9 cellular contexts compared by ENCODE assay signal in the genomic region with DNA sequence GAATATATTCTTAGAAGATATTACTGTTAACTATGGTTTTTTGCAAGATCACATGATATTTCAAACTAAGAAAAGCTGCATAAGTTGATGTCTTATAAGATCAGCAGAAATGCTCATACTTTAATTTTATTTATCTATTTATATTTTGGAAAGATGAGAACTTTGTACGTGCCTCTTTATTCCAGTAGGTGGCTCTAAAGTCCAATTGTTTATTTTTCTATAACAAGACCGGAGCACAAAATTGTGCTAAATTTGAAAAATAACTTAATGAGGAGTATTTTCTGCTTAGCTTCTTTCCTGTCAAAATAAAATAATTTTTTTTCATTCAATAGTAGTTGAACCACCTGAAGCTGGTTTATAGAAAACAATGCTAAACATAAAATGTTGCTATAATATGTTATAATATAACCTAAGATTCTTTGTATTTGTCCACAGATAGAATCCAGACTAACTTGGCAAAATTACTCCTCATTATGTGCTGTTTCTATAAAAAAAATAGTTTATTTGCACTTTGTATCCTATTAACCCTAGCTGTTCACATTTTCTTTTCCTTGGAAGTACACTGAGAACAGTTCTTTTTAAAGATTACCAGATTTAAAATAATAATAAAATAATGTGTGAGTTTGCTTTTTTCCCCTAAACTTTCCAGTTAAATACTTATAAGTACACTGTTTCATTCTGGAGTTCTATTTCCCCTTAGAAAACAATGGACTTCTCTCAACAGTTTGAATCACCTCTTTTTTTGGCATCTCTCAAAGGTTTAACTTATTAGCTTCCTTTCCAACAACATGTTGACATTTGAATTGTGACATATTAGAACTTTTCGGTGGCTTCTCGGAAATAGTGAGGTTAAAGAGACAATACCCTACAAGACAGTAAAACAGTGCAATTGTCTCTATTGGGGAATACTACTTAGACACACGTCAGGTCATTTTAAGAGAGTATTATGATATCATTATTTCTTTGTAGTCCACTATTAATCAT.
DNase-seq lines count a peak whose midpoint lies in the region; ATAC-seq and TF ChIP-seq lines count a peak whose summit lies in the region.
"Had no signal": no experiment of that assay in that cellular context is flagged by ENCODE, and none has a peak within 500 bp of the region (broad histone marks: within the 10 kb centered on the region; RNA-seq: fewer than 3 reads in every experiment).

No MANE protein-coding gene starts in this region.

- 77% methylated on average over 5 of the region's 5 CpGs for WGBS in smooth muscle cell (ENCODE audit: low lambda C conversion rate)

- H3F3A ChIP-seq in smooth muscle cell (ENCODE audit: low read depth): no peaks in the 10 kb centered on the region

- DNase-seq in NCI-H748 (lab: John Stamatoyannopoulos, UW; ENCODE audit: unreplicated experiment) (peak; percentile 12), NCI-H748 treated with DMSO at 0.1 percent for 48 hours (lab: John Stamatoyannopoulos, UW) (no peak), smooth muscle cell (lab: John Stamatoyannopoulos, UW; ENCODE audit: unreplicated experiment) (no peak), C1 segment of cervical spinal cord (lab: John Stamatoyannopoulos, UW) (no peak), NCI-H1092 (lab: John Stamatoyannopoulos, UW) (no peak)
- DNase-seq: activated CD8-positive, alpha-beta T cell treated with anti-CD3 and anti-CD28 coated beads for 36 hours had no signal

- H3K36me3 ChIP-seq in OCI-LY3 (replicated peaks; ENCODE audit: low read depth, low read length): no peaks in the 10 kb centered on the region
- H3K36me3 ChIP-seq in smooth muscle cell (ENCODE audit: low read depth): no peaks in the 10 kb centered on the region

- H3K4me1 ChIP-seq in OCI-LY3 (ENCODE audit: low read length) (no peaks in the 10 kb centered on the region), smooth muscle cell (ENCODE audit: low read depth) (no peaks in the 10 kb centered on the region)

- H3K4me2 ChIP-seq in OCI-LY3 (ENCODE audit: low read length) (no peak overlapping the region), smooth muscle cell (no peak overlapping the region)

- H3K79me2 ChIP-seq in OCI-LY3 (ENCODE audit: low read length) (no peaks in the 10 kb centered on the region), smooth muscle cell (ENCODE audit: low read depth) (no peaks in the 10 kb centered on the region)

- ATAC-seq in esophagus mucosa: peak; percentile 46
- ATAC-seq in GM18520 (IDR thresholded peaks at IDR 0.05; ENCODE audit: unreplicated experiment): no peak
- ATAC-seq: activated CD8-positive, alpha-beta T cell treated with anti-CD3 and anti-CD28 coated beads for 36 hours had no signal

- H2AFZ ChIP-seq in OCI-LY3 (ENCODE audit: low read depth, low read length): no peak overlapping the region
- H2AFZ ChIP-seq in smooth muscle cell (ENCODE audit: low read depth): no peak overlapping the region

- H4K20me1 ChIP-seq in OCI-LY3 (ENCODE audit: insufficient read depth, low read length) (no peaks in the 10 kb centered on the region), smooth muscle cell (ENCODE audit: low read depth) (no peaks in the 10 kb centered on the region)

- no peak overlapping the region for H3K9ac ChIP-seq in OCI-LY3 (ENCODE audit: low read length)
- H3K9ac ChIP-seq in smooth muscle cell (ENCODE audit: low read depth): no peak overlapping the region

- H3K4me3 ChIP-seq in OCI-LY3 (ENCODE audit: low read length) (no peak overlapping the region), smooth muscle cell (no peak overlapping the region)

- H3K27me3 ChIP-seq in OCI-LY3 (ENCODE audit: low read depth, low read length) (peaks cover 23% of the 10 kb centered on the region), smooth muscle cell (ENCODE audit: low read depth) (peaks cover 43% of the 10 kb centered on the region)

- H3K27ac ChIP-seq in OCI-LY3 (ENCODE audit: low read length) (no peak overlapping the region), smooth muscle cell (ENCODE audit: low read depth) (no peak overlapping the region)

- TF ChIP-seq CTCF in OCI-LY3 (IDR thresholded peaks at IDR 0.05; ENCODE audit: low read depth, low read length) (peak; percentile 58), smooth muscle cell (IDR thresholded peaks at IDR 0.05; ENCODE audit: borderline replicate concordance, insufficient read depth, poor library complexity, severe bottlenecking) (peak; percentile 57)

- H3K9me3 ChIP-seq in OCI-LY3 (ENCODE audit: insufficient read depth, low read length) (no peaks in the 10 kb centered on the region), smooth muscle cell (replicated peaks; ENCODE audit: low read depth) (no peaks in the 10 kb centered on the region)
